Comparison of ENCODE assay signal across 7 cellular contexts in genomic region chr16:17470871-17471744, GRCh38. TPM values are rescaled to one million over a fixed set of nuclear protein-coding genes. Genes with fewer than 3 reads are reported as not detected.
DNase-seq lines count a peak whose midpoint lies in the region; ATAC-seq and TF ChIP-seq lines count a peak whose summit lies in the region.

XYLT1 (minus strand) TSS chr16:17470960; CDS start chr16:17470796, 164 bp downstream.

- no peaks in the 10 kb centered on the region for H3K9me2 ChIP-seq in HCT116 (ENCODE audit: insufficient read depth)

- BruUV-seq in HCT116 (replicated peaks; lab: Mats Ljungman, UMichigan), result no TSS peak

- no peak for TF ChIP-seq RAD21 in HCT116 (IDR thresholded peaks at IDR 0.05; ENCODE audit: low read depth)

- no peak for DNase-seq in HCT116 (ENCODE audit: low read depth, low spot score)
- peak; percentile 59 to 77 for DNase-seq in SJSA1 (ENCODE audit: low read depth in 1 of 2, low spot score in 2 of 2)
- DNase-seq in adipocyte (ENCODE audit: low read depth), result peak; percentile 94
- peak; percentile 94 for DNase-seq in right atrium auricular region (ENCODE audit: low spot score)
- no peak for DNase-seq in cortex of kidney (lab: John Stamatoyannopoulos, UW)

- intact Hi-C loops in HCT116 (cut with micrococcal nuclease), result no loop called here

- no peak for TF ChIP-seq POLR2A in HCT116 (IDR thresholded peaks at IDR 0.05; ENCODE audit: borderline replicate concordance, extremely low read depth, insufficient read depth, insufficient read length)

- H3K27me3 ChIP-seq in HCT116 (ENCODE audit: insufficient read depth, low read length) (peaks cover 16% of the 10 kb centered on the region; the same call in 1 of the 2 replicates), SJSA1 (replicated peaks) (no peaks in the 10 kb centered on the region), adipocyte (replicated peaks; ENCODE audit: control insufficient read depth, insufficient read depth, low read length) (no peaks in the 10 kb centered on the region), right atrium auricular region (no peaks in the 10 kb centered on the region), rectal smooth muscle tissue (ENCODE audit: control insufficient read depth, insufficient read depth, low read length) (no peaks in the 10 kb centered on the region)

- H3K79me2 ChIP-seq in HCT116 (ENCODE audit: insufficient read depth, low read length), result no peaks in the 10 kb centered on the region

- H3K9me3 ChIP-seq in HCT116 (ENCODE audit: control insufficient read depth in 1 of 2, insufficient read depth in 1 of 2, low read depth in 1 of 2, low read length in 2 of 2) (no peaks in the 10 kb centered on the region), SJSA1 (replicated peaks) (no peaks in the 10 kb centered on the region), adipocyte (ENCODE audit: control insufficient read depth, low read length) (no peaks in the 10 kb centered on the region), right atrium auricular region (no peaks in the 10 kb centered on the region)

- CTCF ChIA-PET in HCT116 (lab: Charles Lee), result no interaction called here

- POLR2A ChIA-PET in HCT116 (lab: Charles Lee), result no interaction called here

- ATAC-seq in HCT116 (peak; percentile 68), HG02610 (IDR thresholded peaks at IDR 0.05; ENCODE audit: unreplicated experiment) (no peak)

- TF ChIP-seq CTCF in HCT116 (IDR thresholded peaks at IDR 0.05 in 2 of 3, conservative IDR thresholded peaks at IDR 0.05 in 1 of 3; ENCODE audit: borderline replicate concordance in 1 of 3, insufficient read depth in 1 of 3, low read depth in 2 of 3, low read length in 2 of 3), result no peak
- TF ChIP-seq CTCF in right atrium auricular region (IDR thresholded peaks at IDR 0.05), result no peak

- H3K27ac ChIP-seq in HCT116 (ENCODE audit: low read depth, low read length), result no peak within 1 kb of the TSS; the same call in 1 of the 2 replicates
- peak within 1 kb of the TSS; percentile 50 for H3K27ac ChIP-seq in SJSA1
- H3K27ac ChIP-seq in right atrium auricular region, result peak within 1 kb of the TSS; percentile 83 to 95
- H3K27ac ChIP-seq in rectal smooth muscle tissue (ENCODE audit: low read depth, low read length), result peak within 1 kb of the TSS; percentile 75

- H4K20me1 ChIP-seq in HCT116 (ENCODE audit: insufficient read depth), result no peaks in the 10 kb centered on the region

- H3K4me2 ChIP-seq in HCT116 (ENCODE audit: low read length), result peak within 1 kb of the TSS; percentile 69

- H3K9ac ChIP-seq in HCT116 (ENCODE audit: low read length) (no peak within 1 kb of the TSS), adipocyte (ENCODE audit: low read length) (peak within 1 kb of the TSS; percentile 87), rectal smooth muscle tissue (ENCODE audit: low read length) (peak within 1 kb of the TSS; percentile 69)

- peak within 1 kb of the TSS; percentile 77 for H2AFZ ChIP-seq in HCT116 (ENCODE audit: low read depth, low read length, poor library complexity, severe bottlenecking)

- H3K4me3 ChIP-seq in HCT116 (replicated peaks in 1 of 2; ENCODE audit: low read depth in 1 of 2, low read length in 2 of 2), result peak within 1 kb of the TSS; percentile 31 to 45
- H3K4me3 ChIP-seq in SJSA1, result peak within 1 kb of the TSS; percentile 68
- peak within 1 kb of the TSS; percentile 87 for H3K4me3 ChIP-seq in adipocyte (ENCODE audit: low read length)
- peak within 1 kb of the TSS; percentile 57 to 69 for H3K4me3 ChIP-seq in right atrium auricular region
- peak within 1 kb of the TSS; percentile 91 for H3K4me3 ChIP-seq in rectal smooth muscle tissue (ENCODE audit: low read length)

- RAD21 ChIA-PET in HCT116 (lab: Charles Lee; ENCODE audit: low non-redundant PET in 1 of 2, low total read pairs in 2 of 2, uncharacterized antibody in 2 of 2, unreplicated experiment in 2 of 2), result no interaction called here

- H3K4me1 ChIP-seq in HCT116 (ENCODE audit: control insufficient read depth in 1 of 2, insufficient read depth in 2 of 2, low read length in 2 of 2), result peaks cover 4 to 13% of the 10 kb centered on the region in 2 experiments; a peak in 2 of 4 replicates
- peaks cover 52% of the 10 kb centered on the region for H3K4me1 ChIP-seq in SJSA1 (replicated peaks)
- peaks cover 42% of the 10 kb centered on the region for H3K4me1 ChIP-seq in adipocyte (ENCODE audit: control insufficient read depth, insufficient read depth, low read length)
- H3K4me1 ChIP-seq in right atrium auricular region, result peaks cover 0 to 39% of the 10 kb centered on the region in 2 donors
- peaks cover 14% of the 10 kb centered on the region for H3K4me1 ChIP-seq in rectal smooth muscle tissue (ENCODE audit: control insufficient read depth, insufficient read depth, low read length)

- H3K36me3 ChIP-seq in HCT116 (ENCODE audit: control insufficient read depth in 1 of 2, insufficient read depth in 2 of 2, low read length in 2 of 2) (no peaks in the 10 kb centered on the region), SJSA1 (no peaks in the 10 kb centered on the region; the same call in 1 of the 2 replicates), adipocyte (ENCODE audit: control insufficient read depth, insufficient read depth, low read length, severe bottlenecking) (peaks cover 5% of the 10 kb centered on the region), right atrium auricular region (peaks cover 9% of the 10 kb centered on the region), rectal smooth muscle tissue (ENCODE audit: control insufficient read depth, insufficient read depth, low read length) (no peaks in the 10 kb centered on the region)

TF ChIP-seq in HCT116, 20 proteins besides CTCF, POLR2A, EP300 and RAD21 (continues in another document):
- TF ChIP-seq TCF7L2 (IDR thresholded peaks at IDR 0.05; ENCODE audit: borderline replicate concordance, extremely low read depth, insufficient read depth, insufficient read length), result no peak
- no peak for TF ChIP-seq SP1 (IDR thresholded peaks at IDR 0.05; ENCODE audit: low read depth)
- no peak for TF ChIP-seq POLR2AphosphoS5 (IDR thresholded peaks at IDR 0.05; ENCODE audit: low read depth, low read length)
- no peak for TF ChIP-seq ZBTB33 (IDR thresholded peaks at IDR 0.05; ENCODE audit: extremely low read depth, insufficient replicate concordance, low read length)
- TF ChIP-seq EZH2phosphoT487 (IDR thresholded peaks at IDR 0.05; ENCODE audit: borderline replicate concordance), result no peak
- TF ChIP-seq YY1 (IDR thresholded peaks at IDR 0.05; ENCODE audit: extremely low read depth, insufficient replicate concordance, low read depth, low read length), result no peak
- no peak for TF ChIP-seq ZNF274 (IDR thresholded peaks at IDR 0.05; ENCODE audit: low read depth, low read length)
- TF ChIP-seq ATF3 (IDR thresholded peaks at IDR 0.05), result no peak
- no peak for TF ChIP-seq FOSL1 (IDR thresholded peaks at IDR 0.05; ENCODE audit: low read depth)
- TF ChIP-seq EZH2 (IDR thresholded peaks at IDR 0.05), result no peak
- TF ChIP-seq SIN3A (IDR thresholded peaks at IDR 0.05; ENCODE audit: low read depth), result no peak
- no peak for TF ChIP-seq MAX (IDR thresholded peaks at IDR 0.05)
- TF ChIP-seq CBX3 (IDR thresholded peaks at IDR 0.05; ENCODE audit: low read depth), result no peak
- no peak for TF ChIP-seq CEBPB (IDR thresholded peaks at IDR 0.05; ENCODE audit: low read depth)
- no peak for TF ChIP-seq SRF (IDR thresholded peaks at IDR 0.05; ENCODE audit: low read depth)

RNA-seq across cellular contexts. Expression of gene XYLT1, which starts in this region (rescaled TPM):
- total RNA-seq in HCT116 (2021; ENCODE audit: unreplicated experiment) (4.5 TPM), right atrium auricular region (10 to 100 TPM; 14.4 to 31.3 TPM)
- 3.3 and 4.3 TPM in 2 replicates for polyA plus RNA-seq in HCT116 (2012)
- 9.8 and 13.0 TPM in 2 replicates for total RNA-seq in SJSA1 (2014; rRNA removed; shearing (Covaris generic))

Comparison
In these comparisons a context has a peak if more than half of its experiments do, and no peak if none do; other contexts are left out.
1. DNase-seq: peak in SJSA1 (2 of 2), adipocyte (single experiment) and right atrium auricular region (single experiment); none in HCT116 (single experiment) and cortex of kidney (single experiment).
2. H3K4me3 ChIP-seq: peak in every context shown above with its lines; median percentile 91 in rectal smooth muscle tissue; 87 in adipocyte; 68 in SJSA1; 63 in right atrium auricular region; 38 in HCT116.